20 cellular contexts compared by ENCODE assay signal in genomic region chr17:17937958-17938357, GRCh38. TPM values are rescaled to one million over a fixed set of nuclear protein-coding genes. Genes with fewer than 3 reads are reported as not detected.
DNase-seq lines count a peak whose midpoint lies in the region; ATAC-seq and TF ChIP-seq lines count a peak whose summit lies in the region.
"Had no signal": no experiment of that assay in that cellular context is flagged by ENCODE, and none has a peak within 500 bp of the region (broad histone marks: within the 10 kb centered on the region; RNA-seq: fewer than 3 reads in every experiment).

No MANE protein-coding gene starts in this region.

- no peak for TF ChIP-seq EP300 in neural cell (conservative IDR thresholded peaks at IDR 0.05; ENCODE audit: poor library complexity, severe bottlenecking)
- no peak for TF ChIP-seq EP300 in transverse colon (IDR thresholded peaks at IDR 0.05; ENCODE audit: low read depth)

- no peaks in the 10 kb centered on the region for H3F3A ChIP-seq in neural cell (ENCODE audit: insufficient read depth, low read length, poor library complexity, severe bottlenecking)

- TF ChIP-seq POLR2A in transverse colon (IDR thresholded peaks at IDR 0.05): no peak

- peaks cover 0 to 88% of the 10 kb centered on the region in 2 donors for H3K4me1 ChIP-seq in right atrium auricular region
- H3K4me1 ChIP-seq in transverse colon: peaks cover 36 to 80% (median 61%) of the 10 kb centered on the region in 4 donors
- H3K4me1 ChIP-seq: uterus had no signal

- H3K27me3 ChIP-seq in right atrium auricular region (no peaks in the 10 kb centered on the region), neural cell (ENCODE audit: insufficient read depth, low read depth, low read length) (no peaks in the 10 kb centered on the region), transverse colon (no peaks in the 10 kb centered on the region)
- H3K27me3 ChIP-seq: BLaER1 treated with 17β-estradiol and CSF1 and Interleukin-3, amounts not matched to agents 10 nM and 100 nM; SJSA1; uterus had no signal

- DNase-seq in right atrium auricular region (ENCODE audit: low spot score) (no peak), Right ventricle myocardium inferior (ENCODE audit: missing footprints) (no peak), epithelial cell of prostate (ENCODE audit: low read depth, low spot score) (no peak), transverse colon (no peak), NCI-H1092 (lab: John Stamatoyannopoulos, UW) (no peak), NCI-H146 (lab: John Stamatoyannopoulos, UW) (no peak)
- DNase-seq: activated CD4-positive, alpha-beta T cell treated with anti-CD3 and anti-CD28 coated beads, Interleukin-2, amount 10 ng/mL, durations not matched to agents 7 days and 5 days; activated CD8-positive, alpha-beta memory T cell treated with anti-CD3 and anti-CD28 coated beads, Interleukin-2, amount 50 U/mL, for 4 hours; activated naive CD8-positive, alpha-beta T cell treated with anti-CD3 and anti-CD28 coated beads, Interleukin-2, amount 10 ng/mL, durations not matched to agents 7 days and 5 days; Calu3; NCI-H1048; NCI-H2029; NCI-H345; PC-3; T-helper 17 cell; uterus had no signal

- TF ChIP-seq RAD21 in neural cell (conservative IDR thresholded peaks at IDR 0.05): no peak

- peaks cover 22% of the 10 kb centered on the region for H3K79me2 ChIP-seq in neural cell (replicated peaks; ENCODE audit: insufficient read depth, low read length)

- no peaks in the 10 kb centered on the region for H4K20me1 ChIP-seq in neural cell (ENCODE audit: insufficient read depth)

- ATAC-seq in Right ventricle myocardium inferior: no peak
- no peak for ATAC-seq in GM18868 (IDR thresholded peaks at IDR 0.05; ENCODE audit: unreplicated experiment)
- ATAC-seq: PC-3, T-helper 17 cell had no signal

- peak overlapping the region; percentile 72 for H3K9ac ChIP-seq in neural cell (ENCODE audit: low read length)
- H3K9ac ChIP-seq: BLaER1 treated with 17β-estradiol and CSF1 and Interleukin-3, amounts not matched to agents 10 nM and 100 nM had no signal

- no peaks in the 10 kb centered on the region for H3K9me2 ChIP-seq in neural cell (ENCODE audit: insufficient read depth, low read length)

- intact Hi-C loops in Right ventricle myocardium inferior (cut with DNase I): no loop called here
- intact Hi-C loops in transverse colon (cut with DNase I; ENCODE audit: low total_unique reads): no loop called here

- in situ Hi-C loops in transverse colon (cut with MboI; ENCODE audit: low pct_ligation_motif_present in 1 of 4, low pct_unique_long_range_greater_than_20kb in 1 of 4, low sequenced_read_pairs in 3 of 4): no loop called here

- TF ChIP-seq CTCF in right atrium auricular region (IDR thresholded peaks at IDR 0.05) (no peak), neural cell (IDR thresholded peaks at IDR 0.05; ENCODE audit: poor library complexity, severe bottlenecking) (no peak), transverse colon (IDR thresholded peaks at IDR 0.05) (no peak)

- no peak overlapping the region for H2AFZ ChIP-seq in neural cell (ENCODE audit: low read depth, low read length)

- 80% methylated on average over 1 to 5 of the region's 5 CpGs for WGBS in transverse colon (ENCODE audit: low coverage in 1 of 2), 2 donors

- H3K9me3 ChIP-seq in right atrium auricular region (no peaks in the 10 kb centered on the region), neural cell (ENCODE audit: low read length) (no peaks in the 10 kb centered on the region), transverse colon (no peaks in the 10 kb centered on the region)
- H3K9me3 ChIP-seq: BLaER1 treated with 17β-estradiol and CSF1 and Interleukin-3, amounts not matched to agents 10 nM and 100 nM; SJSA1; uterus had no signal

- H3K27ac ChIP-seq in right atrium auricular region (peak overlapping the region; percentile 36 to 43), epithelial cell of prostate (peak overlapping the region; percentile 86), neural cell (ENCODE audit: low read length) (peak overlapping the region; percentile 97), transverse colon (peak overlapping the region; percentile 28 to 69 (median 54))
- H3K27ac ChIP-seq: SJSA1, uterus had no signal

- H3K4me3 ChIP-seq in right atrium auricular region: no peak overlapping the region
- peak overlapping the region; percentile 43 for H3K4me3 ChIP-seq in neural cell (ENCODE audit: low read length)
- H3K4me3 ChIP-seq in transverse colon: no peak overlapping the region
- H3K4me3 ChIP-seq: BLaER1 treated with 17β-estradiol and CSF1 and Interleukin-3, amounts not matched to agents 10 nM and 100 nM; SJSA1; uterus had no signal

- H3K4me2 ChIP-seq in neural cell (ENCODE audit: low read length): peak overlapping the region; percentile 36

- H3K36me3 ChIP-seq in right atrium auricular region (no peaks in the 10 kb centered on the region), neural cell (ENCODE audit: insufficient read depth, low read length) (no peaks in the 10 kb centered on the region), transverse colon (no peaks in the 10 kb centered on the region)
- H3K36me3 ChIP-seq: BLaER1 treated with 17β-estradiol and CSF1 and Interleukin-3, amounts not matched to agents 10 nM and 100 nM; SJSA1; uterus had no signal

TF ChIP-seq in neural cell, 6 proteins besides CTCF, POLR2A, EP300 and RAD21:
- no peak for TF ChIP-seq TAF1 (IDR thresholded peaks at IDR 0.05; ENCODE audit: low read depth)
- TF ChIP-seq POLR2AphosphoS5 (IDR thresholded peaks at IDR 0.05): no peak
- no peak for TF ChIP-seq MXI1 (conservative IDR thresholded peaks at IDR 0.05; ENCODE audit: poor library complexity, severe bottlenecking)
- TF ChIP-seq REST (IDR thresholded peaks at IDR 0.05; ENCODE audit: borderline replicate concordance): no peak
- TF ChIP-seq EZH2 (IDR thresholded peaks at IDR 0.05; ENCODE audit: borderline replicate concordance, insufficient read depth, low read length, poor library complexity, severe bottlenecking): no peak

RNA-seq across cellular contexts. Expression of gene TOM1L2, which starts 34.2 kb away (rescaled TPM):
- 100 to 1,000 TPM; 186 to 347 TPM for total RNA-seq in right atrium auricular region
- 246 TPM for total RNA-seq in Right ventricle myocardium inferior
- 40.9 and 53.4 TPM in 2 replicates for polyA plus RNA-seq in neural cell
- 53.1 and 57.1 TPM in 2 replicates for polyA minus RNA-seq in neural cell
- 100 to 1,000 TPM in 2 of 4 donors, 10 to 100 TPM in 2; 65.9 to 178 (median 97.7) TPM for total RNA-seq in transverse colon

RNA-seq across cellular contexts. Expression of gene DRC3, which starts 34.7 kb away (rescaled TPM):
- 1 to 10 TPM in 1 of 2 donors, under 1 TPM in 1; 0.94 to 1.7 TPM for total RNA-seq in right atrium auricular region
- 1.6 TPM for total RNA-seq in Right ventricle myocardium inferior
- polyA plus RNA-seq in neural cell: 1.3 and 1.9 TPM in 2 replicates
- polyA minus RNA-seq in neural cell: 0.23 and 0.73 TPM in 2 replicates
- total RNA-seq in transverse colon: 1 to 10 TPM in 1 of 4 donors, under 1 TPM in 2, not detected in 1; 0.64 to 1.8 (median 0.82) TPM
- total RNA-seq: T-helper 17 cell had no signal

Comparison
In these comparisons a context has a peak if more than half of its experiments do, and no peak if none do; other contexts are left out.
1. H3K27ac ChIP-seq: peak in every context shown above with its lines; median percentile 97 in neural cell; 86 in epithelial cell of prostate; 54 in transverse colon; 40 in right atrium auricular region.